ENCODE assay signal across 22 cellular contexts in genomic region chr19:55224038-55224665, GRCh38. TPM values are rescaled to one million over a fixed set of nuclear protein-coding genes. Genes with fewer than 3 reads are reported as not detected.
DNase-seq lines count a peak whose midpoint lies in the region; ATAC-seq and TF ChIP-seq lines count a peak whose summit lies in the region.
"Had no signal": no experiment of that assay in that cellular context is flagged by ENCODE, and none has a peak within 500 bp of the region (broad histone marks: within the 10 kb centered on the region; RNA-seq: fewer than 3 reads in every experiment).

No MANE protein-coding gene starts in this region.

- WGBS in H9 (ENCODE audit: extremely low coverage, insufficient read length, low lambda C conversion rate): no CpG with 5 or more reads among the region's 26 CpGs
- 77 to 80% methylated on average over 21 to 25 of the region's 26 CpGs for WGBS in lower leg skin, 2 donors

- peaks cover 11% of the 10 kb centered on the region for H3K36me3 Mint-ChIP-seq in activated naive CD4-positive, alpha-beta T cell treated with anti-CD3 and anti-CD28 coated beads, Interleukin-2, amount 50 U/mL, for 24 hours
- peaks cover 9 to 25% (median 13%) of the 10 kb centered on the region in 3 experiments for H3K36me3 Mint-ChIP-seq in H9 (ENCODE audit: insufficient read depth in 1 of 3, low read depth in 3 of 3)

- DNase-seq in activated naive CD4-positive, alpha-beta T cell treated with Interleukin-2 at 50 U/mL for 16 hours: no peak
- peak; percentile 24 for DNase-seq in H9
- peak; percentile 53 for DNase-seq in upper lobe of right lung
- DNase-seq in OCI-M1 (lab: John Stamatoyannopoulos, UW): no peak
- no peak for DNase-seq in lower leg skin (ENCODE audit: low spot score in 2 of 2)
- DNase-seq: CD4-positive, alpha-beta memory T cell; GOT3; IMR-90; Karpas-422; NCI-H1417 treated with DMSO at 0.1 percent for 48 hours; NCI-H1930; NCI-H345; NCI-H524 treated with DMSO at 0.1 percent for 48 hours; PC-9; SJCRH30 had no signal

- H3K27ac ChIP-seq in H9 (ENCODE audit: insufficient read length, low read depth, low read length): no peak overlapping the region
- no peak overlapping the region for H3K27ac ChIP-seq in upper lobe of right lung
- H3K27ac ChIP-seq: A549, BLaER1, HL-60, PC-9, SJCRH30 had no signal

- H4K20me1 ChIP-seq in H9 (ENCODE audit: control insufficient read depth, insufficient read depth, insufficient read length): no peaks in the 10 kb centered on the region

- H3K9me3 Mint-ChIP-seq in activated naive CD4-positive, alpha-beta T cell treated with anti-CD3 and anti-CD28 coated beads, Interleukin-2, amount 50 U/mL, for 24 hours: peaks cover 3% of the 10 kb centered on the region
- H3K9me3 Mint-ChIP-seq in H9: peaks cover 9% of the 10 kb centered on the region in 2 experiments; a peak in 4 of 5 replicates

- H3K79me1 ChIP-seq in H9 (ENCODE audit: insufficient read depth, low read depth, low read length, poor library complexity, severe bottlenecking): no peaks in the 10 kb centered on the region

- H2BK15ac ChIP-seq in H9 (ENCODE audit: low read depth, low read length): no peak overlapping the region

- H3K4me3 ChIP-seq in upper lobe of right lung: no peak overlapping the region
- H3K4me3 ChIP-seq in lower leg skin (ENCODE audit: low read depth, poor library complexity, severe bottlenecking): no peak overlapping the region
- H3K4me3 ChIP-seq: A549, BLaER1, PC-9, SJCRH30 had no signal

- H3K23me2 ChIP-seq in H9 (ENCODE audit: insufficient read length, low read depth, low read length, poor library complexity, severe bottlenecking): no peaks in the 10 kb centered on the region

- peaks cover 14% of the 10 kb centered on the region for H3K36me3 ChIP-seq in upper lobe of right lung
- H3K36me3 ChIP-seq: SJCRH30 had no signal

- no peak for TF ChIP-seq POLR2A in lower leg skin (IDR thresholded peaks at IDR 0.05)

- H2BK5ac ChIP-seq in H9 (ENCODE audit: insufficient read length, low read length): no peak overlapping the region

- no peaks in the 10 kb centered on the region for H3K27me3 Mint-ChIP-seq in activated naive CD4-positive, alpha-beta T cell treated with anti-CD3 and anti-CD28 coated beads, Interleukin-2, amount 50 U/mL, for 24 hours
- H3K27me3 Mint-ChIP-seq in H9 (ENCODE audit: low read depth): peaks cover 3% of the 10 kb centered on the region; the same call in 1 of the 2 replicates
- H3K27me3 Mint-ChIP-seq: CD4-positive, alpha-beta memory T cell had no signal

- H4K8ac ChIP-seq in H9 (replicated peaks; ENCODE audit: insufficient read length, low read depth, low read length): no peak overlapping the region

- H3K4me1 ChIP-seq in H9 (ENCODE audit: insufficient read depth, low read length) (no peaks in the 10 kb centered on the region), upper lobe of right lung (no peaks in the 10 kb centered on the region)
- H3K4me1 ChIP-seq: BLaER1, SJCRH30 had no signal

- H3K27me3 ChIP-seq in H9 (ENCODE audit: insufficient read depth, low read length) (no peaks in the 10 kb centered on the region), upper lobe of right lung (no peaks in the 10 kb centered on the region)
- H3K27me3 ChIP-seq: BLaER1, SJCRH30 had no signal

- peak overlapping the region; percentile 76 for H3K27ac Mint-ChIP-seq in activated naive CD4-positive, alpha-beta T cell treated with anti-CD3 and anti-CD28 coated beads, Interleukin-2, amount 50 U/mL, for 24 hours
- 0 out of 7 replicates have a peak overlapping the region, but pooled peaks of 1 of the 3 experiments have one; percentile 52 for H3K27ac Mint-ChIP-seq in H9
- H3K27ac Mint-ChIP-seq: CD4-positive, alpha-beta memory T cell had no signal

- H3K4ac ChIP-seq in H9 (ENCODE audit: low read depth, low read length): no peak overlapping the region

- no peak overlapping the region for H4K91ac ChIP-seq in H9 (ENCODE audit: insufficient read length, low read depth, low read length)

- TF ChIP-seq CTCF in H9 (conservative IDR thresholded peaks at IDR 0.05) (no peak), upper lobe of right lung (IDR thresholded peaks at IDR 0.05) (no peak), lower leg skin (IDR thresholded peaks at IDR 0.05) (no peak)

- H3K56ac ChIP-seq in H9 (ENCODE audit: insufficient read length, low read depth, low read length): no peak overlapping the region

- no peak overlapping the region for H3K23ac ChIP-seq in H9 (ENCODE audit: insufficient read length, low read depth, low read length)

- H3K79me2 ChIP-seq in H9 (ENCODE audit: insufficient read depth, low read length): no peaks in the 10 kb centered on the region

- H2BK12ac ChIP-seq in H9 (ENCODE audit: insufficient read length, low read depth, low read length): no peak overlapping the region

- H3K18ac ChIP-seq in H9 (ENCODE audit: insufficient read length, low read depth, low read length): no peak overlapping the region

- no peak overlapping the region for H4K5ac ChIP-seq in H9 (ENCODE audit: insufficient read length, low read depth, low read length)

- no peak overlapping the region for H3K4me2 ChIP-seq in H9 (ENCODE audit: insufficient read depth, insufficient read length, low read length)
- H3K4me2 ChIP-seq: A549, BLaER1, PC-9 had no signal

- H2AK5ac ChIP-seq in H9 (ENCODE audit: insufficient read length, low read length): no peak overlapping the region

- no peak overlapping the region for H3K4me3 Mint-ChIP-seq in activated naive CD4-positive, alpha-beta T cell treated with anti-CD3 and anti-CD28 coated beads, Interleukin-2, amount 50 U/mL, for 24 hours
- H3K4me3 Mint-ChIP-seq in H9: no peak overlapping the region

- no peaks in the 10 kb centered on the region for H3K9me3 ChIP-seq in H9 (ENCODE audit: control insufficient read depth, low read depth, low read length)
- H3K9me3 ChIP-seq in upper lobe of right lung: no peaks in the 10 kb centered on the region
- H3K9me3 ChIP-seq: BLaER1, SJCRH30 had no signal

- ATAC-seq in esophagus mucosa (peak; percentile 12), upper lobe of right lung (no peak)

- H3K14ac ChIP-seq in H9 (ENCODE audit: insufficient read depth, low read length): no peak overlapping the region

- H3T11ph ChIP-seq in H9 (ENCODE audit: low read length): no peak overlapping the region

- no peak overlapping the region for H3K9ac ChIP-seq in H9 (ENCODE audit: extremely low read depth, insufficient read length, low read length)
- H3K9ac ChIP-seq: BLaER1 had no signal

- H2BK120ac ChIP-seq in H9 (ENCODE audit: low read depth, low read length, poor library complexity, severe bottlenecking): no peak overlapping the region

- intact Hi-C loops in upper lobe of right lung (cut with DNase I): no loop called here
- intact Hi-C loops in lower leg skin (cut with DNase I; ENCODE audit: low total_unique reads): no loop called here

- H3K4me1 Mint-ChIP-seq in activated naive CD4-positive, alpha-beta T cell treated with anti-CD3 and anti-CD28 coated beads, Interleukin-2, amount 50 U/mL, for 24 hours: no peaks in the 10 kb centered on the region
- H3K4me1 Mint-ChIP-seq in H9: peaks cover 0 to 6% of the 10 kb centered on the region in 2 experiments; a peak in 2 of 4 replicates

- H2AFZ ChIP-seq in H9 (ENCODE audit: low read length): no peak overlapping the region
- H2AFZ ChIP-seq: PC-9 had no signal

- no peak overlapping the region for H2BK20ac ChIP-seq in H9 (ENCODE audit: low read depth, low read length, poor library complexity, severe bottlenecking)

RNA-seq across cellular contexts. Expression of gene TMEM86B, which starts 4.4 kb away (rescaled TPM):
- total RNA-seq in H9 (2021) (3.6 and 4.5 TPM in 2 replicates), esophagus mucosa (1.8 TPM), upper lobe of right lung (4.3 TPM), lower leg skin (1 to 10 TPM; 1.1 to 2.4 (median 1.6) TPM)

RNA-seq across cellular contexts. Expression of gene PTPRH, which starts 14.9 kb away (rescaled TPM):
- total RNA-seq in H9 (2021) (0.24 and 0.33 TPM in 2 replicates), esophagus mucosa (3.6 TPM), upper lobe of right lung (not detected), lower leg skin (1 to 10 TPM in 1 of 4 donors, under 1 TPM in 3; 0.22 to 1.3 (median 0.52) TPM)
- total RNA-seq: CD4-positive, alpha-beta memory T cell had no signal

RNA-seq across cellular contexts. Expression of gene PPP6R1, which starts 34.7 kb away (rescaled TPM):
- total RNA-seq in H9 (2021) (76.2 and 79.7 TPM in 2 replicates), esophagus mucosa (47.4 TPM), upper lobe of right lung (61.0 TPM), lower leg skin (10 to 100 TPM; 29.4 to 47.9 (median 37.5) TPM)

RNA-seq across cellular contexts. Expression of gene SYT5, which starts 44.1 kb away (rescaled TPM):
- total RNA-seq in H9 (2021) (3.0 and 4.5 TPM in 2 replicates), esophagus mucosa (not detected), upper lobe of right lung (not detected), lower leg skin (under 1 TPM in 3 of 4 donors, not detected in 1; 0.10 to 0.65 (median 0.26) TPM)
- total RNA-seq: CD4-positive, alpha-beta memory T cell; HT1080; MCF 10A had no signal

RNA-seq across cellular contexts. Expression of gene HSPBP1, which starts 55.8 kb away (rescaled TPM):
- total RNA-seq in H9 (2021): 47.4 and 50.7 TPM in 2 replicates
- total RNA-seq in esophagus mucosa: 31.2 TPM
- total RNA-seq in upper lobe of right lung: 19.7 TPM
- 10 to 100 TPM; 17.8 to 35.5 (median 25.6) TPM for total RNA-seq in lower leg skin

Comparison
In these comparisons a context has a peak if more than half of its experiments do, and no peak if none do; other contexts are left out.
1. DNase-seq: peak in H9 (single experiment) and upper lobe of right lung (single experiment); none in activated naive CD4-positive, alpha-beta T cell treated with Interleukin-2 at 50 U/mL for 16 hours (single experiment), OCI-M1 (single experiment) and lower leg skin (0 of 2).